ENCODE assay signal across 17 cellular contexts in genomic region chr15:58459045-58459444, GRCh38. TPM values are rescaled to one million over a fixed set of nuclear protein-coding genes. Genes with fewer than 3 reads are reported as not detected.
DNase-seq lines count a peak whose midpoint lies in the region; ATAC-seq and TF ChIP-seq lines count a peak whose summit lies in the region.
"Had no signal": no experiment of that assay in that cellular context is flagged by ENCODE, and none has a peak within 500 bp of the region (broad histone marks: within the 10 kb centered on the region; RNA-seq: fewer than 3 reads in every experiment).

No MANE protein-coding gene starts in this region.

- CTCF ChIA-PET in activated CD8-positive, alpha-beta memory T cell treated with anti-CD3 and anti-CD28 coated beads, Interleukin-2, amount 10 ng/mL, durations not matched to agents 7 days and 5 days (lab: Charles Lee), result interaction anchor here (0.8 to 1.8 kb wide), 4 partner anchors 11 to 29 kb away, joined by 3 to 6 read pairs (median 4); no protein-coding TSS in a partner anchor

- H3K27me3 Mint-ChIP-seq in activated CD8-positive, alpha-beta memory T cell treated with anti-CD3 and anti-CD28 coated beads, Interleukin-2, amount 10 ng/mL, durations not matched to agents 7 days and 5 days, result no peaks in the 10 kb centered on the region
- no peaks in the 10 kb centered on the region for H3K27me3 Mint-ChIP-seq in type B pancreatic cell

- H3K36me3 Mint-ChIP-seq in activated CD8-positive, alpha-beta memory T cell treated with anti-CD3 and anti-CD28 coated beads, Interleukin-2, amount 10 ng/mL, durations not matched to agents 7 days and 5 days, result peaks cover 11% of the 10 kb centered on the region
- H3K36me3 Mint-ChIP-seq in type B pancreatic cell, result peaks cover 3% of the 10 kb centered on the region
- H3K36me3 Mint-ChIP-seq: mesothelial cell of epicardium had no signal

- peaks cover 90% of the 10 kb centered on the region for H3K4me1 Mint-ChIP-seq in activated CD8-positive, alpha-beta memory T cell treated with anti-CD3 and anti-CD28 coated beads, Interleukin-2, amount 10 ng/mL, durations not matched to agents 7 days and 5 days
- H3K4me1 Mint-ChIP-seq in type B pancreatic cell (ENCODE audit: unreplicated experiment), result peaks cover 35% of the 10 kb centered on the region

- no peaks in the 10 kb centered on the region for H3K9me3 ChIP-seq in adrenal gland (replicated peaks in 1 of 3)
- H3K9me3 ChIP-seq: SK-N-SH had no signal

- H3K36me3 ChIP-seq in adrenal gland (replicated peaks in 1 of 2), result no peaks in the 10 kb centered on the region
- H3K36me3 ChIP-seq: cardiac muscle cell had no signal

- no peak overlapping the region for H3K4me3 Mint-ChIP-seq in activated CD8-positive, alpha-beta memory T cell treated with anti-CD3 and anti-CD28 coated beads, Interleukin-2, amount 10 ng/mL, durations not matched to agents 7 days and 5 days
- H3K4me3 Mint-ChIP-seq in type B pancreatic cell, result no peak overlapping the region
- H3K4me3 Mint-ChIP-seq: activated naive CD4-positive, alpha-beta T cell treated with anti-CD3 and anti-CD28 coated beads for 36 hours; mesothelial cell of epicardium had no signal

- H3K4me3 ChIP-seq in adrenal gland, result no peak overlapping the region
- H3K4me3 ChIP-seq: cardiac muscle cell had no signal

- H3K4me1 ChIP-seq in adrenal gland (replicated peaks in 1 of 2), result peaks cover 4 to 13% of the 10 kb centered on the region in 2 donors

- intact Hi-C loops in adrenal gland (cut with DNase I), result no loop called here

- peak overlapping the region in 3 of 5 donors; percentile 11 to 55 (median 42) for H3K27ac ChIP-seq in adrenal gland
- H3K27ac ChIP-seq: cardiac muscle cell, VCaP had no signal

- ATAC-seq in activated CD8-positive, alpha-beta memory T cell treated with anti-CD3 and anti-CD28 coated beads, Interleukin-2, amount 10 ng/mL, durations not matched to agents 7 days and 5 days, result no peak
- no peak for ATAC-seq in HG02623 (IDR thresholded peaks at IDR 0.05; ENCODE audit: unreplicated experiment)

- 34 to 68% (median 47%) methylated on average over 2 of the region's 2 CpGs for WGBS in adrenal gland, 4 donors

- H3K27ac Mint-ChIP-seq in activated CD8-positive, alpha-beta memory T cell treated with anti-CD3 and anti-CD28 coated beads, Interleukin-2, amount 10 ng/mL, durations not matched to agents 7 days and 5 days, result peak overlapping the region; percentile 86
- H3K27ac Mint-ChIP-seq in type B pancreatic cell, result peak overlapping the region; percentile 31
- H3K27ac Mint-ChIP-seq: activated naive CD4-positive, alpha-beta T cell treated with anti-CD3 and anti-CD28 coated beads for 36 hours; mesothelial cell of epicardium had no signal

- TF ChIP-seq CTCF in adrenal gland (IDR thresholded peaks at IDR 0.05), result no peak
- TF ChIP-seq CTCF in type B pancreatic cell (conservative IDR thresholded peaks at IDR 0.05), result no peak

- no peaks in the 10 kb centered on the region for H3K9me3 Mint-ChIP-seq in activated CD8-positive, alpha-beta memory T cell treated with anti-CD3 and anti-CD28 coated beads, Interleukin-2, amount 10 ng/mL, durations not matched to agents 7 days and 5 days (ENCODE audit: low read depth)
- H3K9me3 Mint-ChIP-seq in type B pancreatic cell, result no peaks in the 10 kb centered on the region
- H3K9me3 Mint-ChIP-seq: activated naive CD4-positive, alpha-beta T cell treated with anti-CD3 and anti-CD28 coated beads for 36 hours; mesothelial cell of epicardium had no signal

- no peaks in the 10 kb centered on the region for H3K27me3 ChIP-seq in adrenal gland
- H3K27me3 ChIP-seq: cardiac muscle cell had no signal

- no peak for TF ChIP-seq POLR2A in adrenal gland (IDR thresholded peaks at IDR 0.05)

- DNase-seq in activated CD8-positive, alpha-beta memory T cell treated with anti-CD3 and anti-CD28 coated beads, Interleukin-2, amount 10 ng/mL, durations not matched to agents 7 days and 5 days, result no peak
- DNase-seq in activated CD8-positive, alpha-beta memory T cell treated with anti-CD3 and anti-CD28 coated beads, Interleukin-2, amount 50 U/mL, for 48 hours, result no peak
- no peak for DNase-seq in adrenal gland
- peak; percentile 57 for DNase-seq in myocyte (ENCODE audit: low read depth)
- no peak for DNase-seq in type B pancreatic cell (ENCODE audit: extremely low spot score, unreplicated experiment)
- DNase-seq in NCI-H1694 treated with DMSO at 0.1 percent for 48 hours (lab: John Stamatoyannopoulos, UW), result no peak
- no peak for DNase-seq in NCI-H2227 (lab: John Stamatoyannopoulos, UW; ENCODE audit: unreplicated experiment)
- DNase-seq: activated naive CD4-positive, alpha-beta T cell treated with anti-CD3 and anti-CD28 coated beads for 36 hours; COR-L47; foreskin melanocyte; GDM1; SK-N-SH; trophoblast cell had no signal

RNA-seq across cellular contexts. Expression of gene LIPC, which starts 27.3 kb away (rescaled TPM):
- 1 to 10 TPM; 5.3 to 9.0 TPM for total RNA-seq in activated CD8-positive, alpha-beta memory T cell treated with anti-CD3 and anti-CD28 coated beads, Interleukin-2, amount 10 ng/mL, durations not matched to agents 7 days and 5 days
- total RNA-seq in adrenal gland (1 to 10 TPM in 1 of 8 donors, under 1 TPM in 4, not detected in 3; 0.11 to 1.0 (median 0.18) TPM), myocyte (1.0 and 1.2 TPM in 2 replicates), type B pancreatic cell (ENCODE audit: low replicate concordance) (10.9 and 33.1 TPM in 2 replicates)
- under 1 TPM in 2 of 3 donors, not detected in 1; 0.24 to 0.48 TPM for polyA plus RNA-seq in adrenal gland
- 9.3 TPM for polyA plus RNA-seq in myocyte (2012)
- total RNA-seq: cardiac muscle cell, mesothelial cell of epicardium had no signal
- polyA plus RNA-seq: cardiac muscle cell, SK-N-SH had no signal
